ENCODE assay signal across 1 cellular context in the genomic region with DNA sequence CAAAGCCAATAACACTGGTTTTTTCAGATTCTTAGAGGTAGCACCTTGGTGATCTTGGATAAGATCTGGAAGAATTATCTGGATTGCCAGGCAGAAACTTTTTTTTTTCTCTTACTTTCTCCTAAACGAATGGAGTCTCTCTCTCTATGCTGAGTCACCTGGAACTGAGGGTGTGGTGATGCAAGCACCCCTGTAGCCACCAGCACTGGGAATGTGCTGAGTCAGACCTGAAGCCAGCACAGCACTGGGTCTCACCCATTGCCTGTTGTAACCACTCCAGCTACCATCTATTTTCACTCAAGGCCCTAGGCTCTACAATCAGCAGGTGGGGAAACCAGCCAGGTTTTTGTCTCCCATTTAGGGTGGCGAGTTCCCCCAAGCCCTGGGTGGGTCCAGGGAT.
TF ChIP-seq lines count a peak whose summit lies in the region.

No MANE protein-coding gene starts in this region.

TF ChIP-seq in SK-N-SH treated with all-trans-retinoic acid at 6 μM for 48 hours, 23 proteins besides CTCF, POLR2A, EP300 and RAD21 (continued from another document):
- TF ChIP-seq, protein P1, sequence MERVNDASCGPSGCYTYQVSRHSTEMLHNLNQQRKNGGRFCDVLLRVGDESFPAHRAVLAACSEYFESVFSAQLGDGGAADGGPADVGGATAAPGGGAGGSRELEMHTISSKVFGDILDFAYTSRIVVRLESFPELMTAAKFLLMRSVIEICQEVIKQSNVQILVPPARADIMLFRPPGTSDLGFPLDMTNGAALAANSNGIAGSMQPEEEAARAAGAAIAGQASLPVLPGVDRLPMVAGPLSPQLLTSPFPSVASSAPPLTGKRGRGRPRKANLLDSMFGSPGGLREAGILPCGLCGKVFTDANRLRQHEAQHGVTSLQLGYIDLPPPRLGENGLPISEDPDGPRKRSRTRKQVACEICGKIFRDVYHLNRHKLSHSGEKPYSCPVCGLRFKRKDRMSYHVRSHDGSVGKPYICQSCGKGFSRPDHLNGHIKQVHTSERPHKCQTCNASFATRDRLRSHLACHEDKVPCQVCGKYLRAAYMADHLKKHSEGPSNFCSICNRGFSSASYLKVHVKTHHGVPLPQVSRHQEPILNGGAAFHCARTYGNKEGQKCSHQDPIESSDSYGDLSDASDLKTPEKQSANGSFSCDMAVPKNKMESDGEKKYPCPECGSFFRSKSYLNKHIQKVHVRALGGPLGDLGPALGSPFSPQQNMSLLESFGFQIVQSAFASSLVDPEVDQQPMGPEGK (CRISPR knock-in tag; IDR thresholded peaks at IDR 0.05; ENCODE audit: borderline replicate concordance): no peak
- TF ChIP-seq BACH2 (CRISPR knock-in tag; IDR thresholded peaks at IDR 0.05; ENCODE audit: borderline replicate concordance): no peak
